ENCODE assay signal across 20 cellular contexts in the genomic region with DNA sequence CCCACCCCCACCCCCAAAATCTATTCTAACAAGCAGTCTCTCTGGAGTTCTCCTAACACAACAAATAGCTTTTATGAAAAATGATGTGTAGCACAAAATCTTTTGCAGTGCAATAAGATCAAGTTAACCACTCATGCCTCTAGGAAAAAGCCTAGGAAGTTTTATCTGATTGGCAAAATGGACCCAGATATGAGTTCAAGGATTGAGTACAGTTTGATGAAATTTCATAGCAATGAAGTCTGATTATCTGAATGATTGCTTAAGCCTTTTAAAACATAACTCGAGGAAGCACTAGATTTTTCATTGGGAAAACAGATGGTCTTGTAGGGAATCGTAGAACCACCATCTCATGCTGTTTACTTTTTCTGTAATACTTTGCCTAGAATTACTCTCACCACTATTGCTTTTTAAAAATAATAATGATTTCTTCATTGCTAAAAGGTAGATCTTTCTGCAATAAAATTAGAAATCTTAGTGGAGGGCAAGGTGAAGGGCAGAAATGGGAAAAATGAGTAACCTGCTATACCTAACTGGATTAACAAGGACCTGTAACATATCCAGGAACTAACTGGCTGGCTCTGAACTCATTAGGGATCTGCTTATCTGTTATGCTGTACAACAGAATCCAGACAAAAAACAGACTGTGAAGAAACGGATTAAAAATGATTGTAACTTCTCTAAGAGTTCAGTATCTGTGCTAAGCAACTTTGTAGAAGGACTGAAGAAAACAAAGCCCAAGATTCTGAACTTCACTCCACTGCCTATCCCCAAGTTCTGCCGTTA.
DNase-seq lines count a peak whose midpoint lies in the region; TF ChIP-seq lines count a peak whose summit lies in the region.
"Had no signal": no experiment of that assay in that cellular context is flagged by ENCODE, and none has a peak within 500 bp of the region (broad histone marks: within the 10 kb centered on the region; RNA-seq: fewer than 3 reads in every experiment).

No MANE protein-coding gene starts in this region.

- no peak overlapping the region for H2BK12ac ChIP-seq in H9 (ENCODE audit: insufficient read length, low read depth, low read length)

- H2BK15ac ChIP-seq in H9 (ENCODE audit: low read depth, low read length) = no peak overlapping the region

- no peaks in the 10 kb centered on the region for H3K9me3 ChIP-seq in H9 (ENCODE audit: control insufficient read depth, low read depth, low read length)
- no peaks in the 10 kb centered on the region for H3K9me3 ChIP-seq in transverse colon
- H3K9me3 ChIP-seq: left lung, spleen, thyroid gland had no signal

- H3K36me3 Mint-ChIP-seq in H9 (ENCODE audit: insufficient read depth in 1 of 3, low read depth in 3 of 3) = no peaks in the 10 kb centered on the region

- no peak overlapping the region for H3K4me3 ChIP-seq in fibroblast of the aortic adventitia (ENCODE audit: low read depth, low read length)
- no peak overlapping the region for H3K4me3 ChIP-seq in transverse colon
- H3K4me3 ChIP-seq: left lung, spleen, thyroid gland had no signal

- no peaks in the 10 kb centered on the region for H3K79me2 ChIP-seq in H9 (ENCODE audit: insufficient read depth, low read length)

- TF ChIP-seq EP300 in transverse colon (IDR thresholded peaks at IDR 0.05; ENCODE audit: low read depth) = no peak

- H3K4me1 Mint-ChIP-seq in H9 = peaks cover 60 to 75% of the 10 kb centered on the region in 2 experiments
- H3K4me1 Mint-ChIP-seq: stimulated activated naive CD8-positive, alpha-beta T cell treated with anti-CD3 and anti-CD28 coated beads, Interleukin-15, amount 100 ng/mL, for 72 hours had no signal

- no peak overlapping the region for H3K14ac ChIP-seq in H9 (ENCODE audit: insufficient read depth, low read length)

- H3K27me3 Mint-ChIP-seq in H9 (ENCODE audit: low read depth) = no peaks in the 10 kb centered on the region
- H3K27me3 Mint-ChIP-seq: dendritic cell treated with granulocyte-macrophage colony-stimulating factor and Interleukin-4, amounts not matched to agents 40 ng/mL and 50 ng/mL, for 4 days; stimulated activated naive CD8-positive, alpha-beta T cell treated with anti-CD3 and anti-CD28 coated beads, Interleukin-15, amount 100 ng/mL, for 72 hours had no signal

- no peak overlapping the region for H2BK5ac ChIP-seq in H9 (ENCODE audit: insufficient read length, low read length)

- TF ChIP-seq CTCF in H9 (conservative IDR thresholded peaks at IDR 0.05) (no peak), fibroblast of the aortic adventitia (IDR thresholded peaks at IDR 0.05; ENCODE audit: insufficient read depth, low read length) (no peak), transverse colon (IDR thresholded peaks at IDR 0.05) (no peak), GM20000 (IDR thresholded peaks at IDR 0.05; ENCODE audit: extremely low read depth, missing control alignments) (no peak)

- no peak for DNase-seq in H9
- peak; percentile 97 for DNase-seq in SK-N-DZ (ENCODE audit: low spot score)
- DNase-seq in fibroblast of the aortic adventitia (ENCODE audit: low read depth) = peak; percentile 69
- DNase-seq in transverse colon = no peak
- DNase-seq in substantia nigra (lab: John Stamatoyannopoulos, UW) = no peak
- DNase-seq in GM20000 (ENCODE audit: low spot score) = no peak
- no peak for DNase-seq in ACHN
- DNase-seq: activated CD4-positive, alpha-beta T cell treated with anti-CD3 and anti-CD28 coated beads, Interleukin-2, amount 50 U/mL, for 48 hours; activated T-cell treated with anti-CD3 and anti-CD28 coated beads, Interleukin-2, amount 50 U/mL, for 72 hours; central memory CD4-positive, alpha-beta T cell; Kasumi-1; spleen; stimulated activated CD4-positive, alpha-beta T cell treated with anti-CD3 and anti-CD28 coated beads, Interleukin-2, amount 100 ng/mL, for 24 hours; stimulated activated naive CD8-positive, alpha-beta T cell treated with anti-CD3 and anti-CD28 coated beads, Interleukin-15, amount 100 ng/mL, for 72 hours; T-helper 17 cell had no signal

- no peaks in the 10 kb centered on the region for H3K23me2 ChIP-seq in H9 (ENCODE audit: insufficient read length, low read depth, low read length, poor library complexity, severe bottlenecking)

- intact Hi-C loops in transverse colon (cut with DNase I; ENCODE audit: low total_unique reads) = no loop called here

- no peak overlapping the region for H4K8ac ChIP-seq in H9 (replicated peaks; ENCODE audit: insufficient read length, low read depth, low read length)

- H3K9me3 Mint-ChIP-seq in H9 = no peaks in the 10 kb centered on the region
- H3K9me3 Mint-ChIP-seq: activated T-cell treated with anti-CD3 and anti-CD28 coated beads, Interleukin-2, amount 50 U/mL, for 72 hours; dendritic cell treated with granulocyte-macrophage colony-stimulating factor and Interleukin-4, amounts not matched to agents 40 ng/mL and 50 ng/mL, for 4 days; endodermal cell; stimulated activated naive CD8-positive, alpha-beta T cell treated with anti-CD3 and anti-CD28 coated beads, Interleukin-15, amount 100 ng/mL, for 72 hours had no signal

- no peak overlapping the region for H2BK20ac ChIP-seq in H9 (ENCODE audit: low read depth, low read length, poor library complexity, severe bottlenecking)

- no peak overlapping the region for H2AK5ac ChIP-seq in H9 (ENCODE audit: insufficient read length, low read length)

- no CpG with 5 or more reads among the region's 4 CpGs for WGBS in H9 (ENCODE audit: extremely low coverage, insufficient read length, low lambda C conversion rate)
- WGBS in transverse colon (ENCODE audit: low coverage in 1 of 2), 2 donors = 26 to 44% methylated on average over 4 of the region's 4 CpGs

- H2AFZ ChIP-seq in H9 (ENCODE audit: low read length) = no peak overlapping the region

- H3K56ac ChIP-seq in H9 (ENCODE audit: insufficient read length, low read depth, low read length) = no peak overlapping the region

- H4K5ac ChIP-seq in H9 (ENCODE audit: insufficient read length, low read depth, low read length) = no peak overlapping the region

- H3K27ac ChIP-seq in H9 (ENCODE audit: insufficient read length, low read depth, low read length) (no peak overlapping the region), transverse colon (peak overlapping the region in 3 of 4 donors; percentile 26 to 54 (median 27)), substantia nigra (ENCODE audit: low read depth, low read length, poor library complexity, severe bottlenecking) (no peak overlapping the region)
- H3K27ac ChIP-seq: RWPE1, spleen, thyroid gland had no signal

- TF ChIP-seq POLR2A in transverse colon (IDR thresholded peaks at IDR 0.05) = no peak

- no peak overlapping the region for H3K4me3 Mint-ChIP-seq in H9
- H3K4me3 Mint-ChIP-seq: activated T-cell treated with anti-CD3 and anti-CD28 coated beads, Interleukin-2, amount 50 U/mL, for 72 hours; dendritic cell treated with granulocyte-macrophage colony-stimulating factor and Interleukin-4, amounts not matched to agents 40 ng/mL and 50 ng/mL, for 4 days; endodermal cell; stimulated activated naive CD8-positive, alpha-beta T cell treated with anti-CD3 and anti-CD28 coated beads, Interleukin-15, amount 100 ng/mL, for 72 hours; T-helper 17 cell had no signal

- no peak overlapping the region for H3T11ph ChIP-seq in H9 (ENCODE audit: low read length)

- H3K79me1 ChIP-seq in H9 (ENCODE audit: insufficient read depth, low read depth, low read length, poor library complexity, severe bottlenecking) = no peaks in the 10 kb centered on the region

- in situ Hi-C loops in transverse colon (cut with MboI; ENCODE audit: low pct_ligation_motif_present in 1 of 4, low pct_unique_long_range_greater_than_20kb in 1 of 4, low sequenced_read_pairs in 3 of 4) (no loop called here), ACHN (cut with HindIII; ENCODE audit: low pct_ligation_motif_present, low pct_unique_long_range_greater_than_20kb, low sequenced_read_pairs) (no loop called here)

- no peaks in the 10 kb centered on the region for H3K36me3 ChIP-seq in transverse colon
- H3K36me3 ChIP-seq: left lung, spleen, thyroid gland had no signal

- H4K91ac ChIP-seq in H9 (ENCODE audit: insufficient read length, low read depth, low read length) = no peak overlapping the region

- H4K20me1 ChIP-seq in H9 (ENCODE audit: control insufficient read depth, insufficient read depth, insufficient read length) = no peaks in the 10 kb centered on the region

- H3K27me3 ChIP-seq in H9 (ENCODE audit: insufficient read depth, low read length) = no peaks in the 10 kb centered on the region
- H3K27me3 ChIP-seq in transverse colon = no peaks in the 10 kb centered on the region
- H3K27me3 ChIP-seq: spleen, thyroid gland had no signal

- no peak overlapping the region for H3K4ac ChIP-seq in H9 (ENCODE audit: low read depth, low read length)

- H3K4me2 ChIP-seq in H9 (ENCODE audit: insufficient read depth, insufficient read length, low read length) = no peak overlapping the region

- no peak overlapping the region for H2BK120ac ChIP-seq in H9 (ENCODE audit: low read depth, low read length, poor library complexity, severe bottlenecking)

- H3K4me1 ChIP-seq in H9 (ENCODE audit: insufficient read depth, low read length) = peaks cover 13% of the 10 kb centered on the region; the same call in 1 of the 2 replicates
- peaks cover 0 to 18% (median 0%) of the 10 kb centered on the region in 4 donors for H3K4me1 ChIP-seq in transverse colon
- H3K4me1 ChIP-seq: left lung, spleen, thyroid gland had no signal

- H3K27ac Mint-ChIP-seq in H9 = peak overlapping the region in 2 of 3 experiments; percentile 50 to 72; a peak in 2 of 7 replicates
- H3K27ac Mint-ChIP-seq: activated T-cell treated with anti-CD3 and anti-CD28 coated beads, Interleukin-2, amount 50 U/mL, for 72 hours; dendritic cell treated with granulocyte-macrophage colony-stimulating factor and Interleukin-4, amounts not matched to agents 40 ng/mL and 50 ng/mL, for 4 days; stimulated activated naive CD8-positive, alpha-beta T cell treated with anti-CD3 and anti-CD28 coated beads, Interleukin-15, amount 100 ng/mL, for 72 hours; T-helper 17 cell had no signal

- no peak overlapping the region for H3K9ac ChIP-seq in H9 (ENCODE audit: extremely low read depth, insufficient read length, low read length)

- H3K23ac ChIP-seq in H9 (ENCODE audit: insufficient read length, low read depth, low read length) = no peak overlapping the region

- H3K18ac ChIP-seq in H9 (ENCODE audit: insufficient read length, low read depth, low read length) = no peak overlapping the region

Comparison
In these comparisons a context has a peak if more than half of its experiments do, and no peak if none do; other contexts are left out.
1. DNase-seq: peak in SK-N-DZ (single experiment) and fibroblast of the aortic adventitia (single experiment); none in H9 (single experiment), transverse colon (single experiment), substantia nigra (0 of 49), GM20000 (single experiment) and ACHN (single experiment).
2. H3K27ac ChIP-seq: peak in transverse colon (3 of 4); none in H9 (single experiment) and substantia nigra (single experiment).